In the genomic region with DNA sequence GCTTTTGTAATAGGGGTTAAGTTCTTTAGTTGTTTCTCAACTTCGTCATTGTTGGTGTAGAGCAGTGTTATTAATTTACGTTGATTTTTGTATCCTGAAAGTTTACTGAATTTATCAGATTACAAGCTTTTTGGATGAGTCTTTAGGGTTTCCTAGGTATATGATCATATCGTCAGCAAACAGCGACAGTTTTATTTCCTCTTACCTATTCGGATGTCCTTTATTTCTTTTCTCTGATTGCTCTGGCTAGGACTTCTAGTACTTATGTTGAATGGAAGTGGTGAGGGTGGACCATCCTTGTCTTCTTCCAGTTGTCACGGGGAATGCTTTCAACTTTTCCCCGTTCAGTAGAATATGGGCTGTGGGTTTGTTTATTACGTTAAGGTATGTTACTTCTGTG, we compare ENCODE assay signal across 24 cellular contexts. TPM values are rescaled to one million over a fixed set of nuclear protein-coding genes. Genes with fewer than 3 reads are reported as not detected.
DNase-seq lines count a peak whose midpoint lies in the region; ATAC-seq, FAIRE-seq and TF ChIP-seq lines count a peak whose summit lies in the region.
"Had no signal": no experiment of that assay in that cellular context is flagged by ENCODE, and none has a peak within 500 bp of the region (broad histone marks: within the 10 kb centered on the region; RNA-seq: fewer than 3 reads in every experiment).

No MANE protein-coding gene starts in this region.

- no peaks in the 10 kb centered on the region for H3K9me2 ChIP-seq in GM23248 (ENCODE audit: insufficient read depth)
- H3K9me2 ChIP-seq: SK-N-SH had no signal

- in situ Hi-C loops in GM23248 (cut with MboI): no loop called here

- H3K4me1 ChIP-seq in trophoblast cell (ENCODE audit: control insufficient read depth in 1 of 2, insufficient read depth in 2 of 2, low read length in 2 of 2): peaks cover 2 to 4% of the 10 kb centered on the region in 2 experiments
- peaks cover 0 to 4% (median 1%) of the 10 kb centered on the region in 4 donors for H3K4me1 ChIP-seq in sigmoid colon
- no peaks in the 10 kb centered on the region for H3K4me1 ChIP-seq in GM23248 (ENCODE audit: insufficient read depth)

- H2BK12ac ChIP-seq in trophoblast cell (ENCODE audit: low read length): no peak overlapping the region

- peak overlapping the region; percentile 55 for H3K4ac ChIP-seq in trophoblast cell (ENCODE audit: low read depth, low read length)

- H3K36me3 Mint-ChIP-seq in activated CD4-positive, alpha-beta T cell treated with anti-CD3 and anti-CD28 coated beads for 36 hours (ENCODE audit: low read depth): peaks cover 84% of the 10 kb centered on the region
- peaks cover 86% of the 10 kb centered on the region for H3K36me3 Mint-ChIP-seq in activated naive CD8-positive, alpha-beta T cell treated with anti-CD3 and anti-CD28 coated beads, Interleukin-2, amount 50 U/mL, for 24 hours (ENCODE audit: low read depth)

- no peak overlapping the region for H2AK5ac ChIP-seq in trophoblast cell (ENCODE audit: low read length)

- no peak for ATAC-seq in activated CD4-positive, alpha-beta T cell treated with anti-CD3 and anti-CD28 coated beads for 36 hours
- no peak for ATAC-seq in activated naive CD8-positive, alpha-beta T cell treated with anti-CD3 and anti-CD28 coated beads, Interleukin-2, amount 50 U/mL, for 24 hours
- ATAC-seq: PC-3 had no signal

- CTCF ChIA-PET in activated CD4-positive, alpha-beta T cell treated with anti-CD3 and anti-CD28 coated beads for 36 hours (lab: Charles Lee): no interaction called here

- H3K18ac ChIP-seq in trophoblast cell (ENCODE audit: low read length): no peak overlapping the region

- WGBS in trophoblast cell (ENCODE audit: extremely low coverage, insufficient coverage, insufficient read length): no CpG with 5 or more reads among the region's 8 CpGs
- whole genome bisulfite sequencing in sigmoid colon, 2 donors: 96 to 97% methylated on average over 8 of the region's 8 CpGs
- WGBS in GM23248 (ENCODE audit: low coverage in 1 of 2, low lambda C conversion rate in 2 of 2, missing lambda C conversion rate in 2 of 2), 2 experiments: 90 to 91% methylated on average over 8 of the region's 8 CpGs

- H3K14ac ChIP-seq in trophoblast cell (ENCODE audit: low read length): no peak overlapping the region

- TF ChIP-seq EP300 in sigmoid colon (IDR thresholded peaks at IDR 0.05): no peak

- no peaks in the 10 kb centered on the region for H4K20me1 ChIP-seq in GM23248 (ENCODE audit: insufficient read depth)

- no peaks in the 10 kb centered on the region for H3K27me3 ChIP-seq in trophoblast cell (ENCODE audit: insufficient read depth, low read length)
- H3K27me3 ChIP-seq in sigmoid colon: no peaks in the 10 kb centered on the region
- H3K27me3 ChIP-seq in GM23248 (replicated peaks; ENCODE audit: insufficient read depth): no peaks in the 10 kb centered on the region

- H3K36me3 ChIP-seq in trophoblast cell (ENCODE audit: control insufficient read depth in 1 of 2, insufficient read depth in 2 of 2, low read length in 2 of 2) (peaks cover 9 to 10% of the 10 kb centered on the region in 2 experiments), sigmoid colon (peaks cover 0 to 28% (median 3%) of the 10 kb centered on the region in 4 donors), GM23248 (ENCODE audit: low read depth) (peaks cover 15% of the 10 kb centered on the region)

- H2BK5ac ChIP-seq in trophoblast cell (ENCODE audit: low read depth, low read length, poor library complexity): no peak overlapping the region

- H3F3A ChIP-seq in GM23248 (ENCODE audit: insufficient read depth): no peaks in the 10 kb centered on the region

- peaks cover 30% of the 10 kb centered on the region for H3K9me3 Mint-ChIP-seq in activated CD4-positive, alpha-beta T cell treated with anti-CD3 and anti-CD28 coated beads for 36 hours (ENCODE audit: low read depth)
- peaks cover 24% of the 10 kb centered on the region for H3K9me3 Mint-ChIP-seq in activated naive CD8-positive, alpha-beta T cell treated with anti-CD3 and anti-CD28 coated beads, Interleukin-2, amount 50 U/mL, for 24 hours

- H3K79me1 ChIP-seq in trophoblast cell (ENCODE audit: low read length): no peaks in the 10 kb centered on the region

- H3K27ac ChIP-seq in trophoblast cell (ENCODE audit: low read depth, low read length) (no peak overlapping the region), sigmoid colon (no peak overlapping the region), GM23248 (no peak overlapping the region)
- H3K27ac ChIP-seq: 22Rv1, C4-2B, KMS-11 had no signal

- H3K9me3 ChIP-seq in trophoblast cell (ENCODE audit: insufficient read depth, low read depth, low read length) (no peaks in the 10 kb centered on the region), sigmoid colon (peaks cover 0 to 7% (median 3%) of the 10 kb centered on the region in 4 donors), GM23248 (ENCODE audit: low read depth) (no peaks in the 10 kb centered on the region)

- H4K91ac ChIP-seq in trophoblast cell (ENCODE audit: low read depth, low read length): no peak overlapping the region

- no peak for DNase-seq in activated CD4-positive, alpha-beta T cell treated with anti-CD3 and anti-CD28 coated beads for 36 hours
- no peak for DNase-seq in activated CD4-positive, alpha-beta T cell treated with anti-CD3 and anti-CD28 coated beads, Interleukin-2, amount 50 U/mL, for 4 hours
- no peak for DNase-seq in GM12891 (ENCODE audit: insufficient read length, low spot score)
- DNase-seq in activated naive CD8-positive, alpha-beta T cell treated with anti-CD3 and anti-CD28 coated beads, Interleukin-2, amount 50 U/mL, for 24 hours: no peak
- DNase-seq in trophoblast cell: no peak
- DNase-seq in stimulated activated CD4-positive, alpha-beta T cell treated with anti-CD3 and anti-CD28 coated beads, Interleukin-4, amount 100 ng/mL, for 24 hours: no peak
- no peak for DNase-seq in sigmoid colon
- no peak for DNase-seq in GM23248
- DNase-seq: NCI-H1092, NCI-H1417 treated with DMSO at 0.1 percent for 48 hours, NCI-H187, NCI-H2081 treated with DMSO at 0.1 percent for 48 hours, NCI-H2171, NCI-H226, NCI-H510A treated with DMSO at 0.1 percent for 48 hours, NCI-H774, PC-3, SK-N-SH had no signal

- no peak overlapping the region for H4K12ac ChIP-seq in trophoblast cell (ENCODE audit: low read depth, low read length)

- H3K79me2 ChIP-seq in trophoblast cell (ENCODE audit: control insufficient read depth, insufficient read depth, low read length, poor library complexity) (peaks cover 2% of the 10 kb centered on the region), GM23248 (ENCODE audit: insufficient read depth) (peaks cover 98% of the 10 kb centered on the region)

- TF ChIP-seq POLR2A in GM12891 (IDR thresholded peaks at IDR 0.05; ENCODE audit: low read depth, low read length): no peak
- TF ChIP-seq POLR2A in sigmoid colon (IDR thresholded peaks at IDR 0.05): no peak

- H3K4me3 Mint-ChIP-seq in activated CD4-positive, alpha-beta T cell treated with anti-CD3 and anti-CD28 coated beads for 36 hours: no peak overlapping the region
- no peak overlapping the region for H3K4me3 Mint-ChIP-seq in activated naive CD8-positive, alpha-beta T cell treated with anti-CD3 and anti-CD28 coated beads, Interleukin-2, amount 50 U/mL, for 24 hours
- H3K4me3 Mint-ChIP-seq: B cell had no signal

- H2BK120ac ChIP-seq in trophoblast cell (ENCODE audit: insufficient read depth, low read length, poor library complexity): no peak overlapping the region

- H3K23ac ChIP-seq in trophoblast cell (ENCODE audit: low read length): no peak overlapping the region

- H3K4me2 ChIP-seq in trophoblast cell (ENCODE audit: low read length): no peak overlapping the region
- no peak overlapping the region for H3K4me2 ChIP-seq in GM23248 (ENCODE audit: unreplicated experiment)
- H3K4me2 ChIP-seq: KMS-11, SK-N-SH had no signal

- H3K9ac ChIP-seq in trophoblast cell (ENCODE audit: low read length) (no peak overlapping the region), GM23248 (no peak overlapping the region)
- H3K9ac ChIP-seq: KMS-11, SK-N-SH had no signal

- H2AFZ ChIP-seq in trophoblast cell (ENCODE audit: insufficient read depth, low read length, poor library complexity): no peak overlapping the region
- no peak overlapping the region for H2AFZ ChIP-seq in GM23248

- intact Hi-C loops in activated CD4-positive, alpha-beta T cell treated with anti-CD3 and anti-CD28 coated beads for 36 hours (cut with DNase I, micrococcal nuclease): no loop called here
- intact Hi-C loops in sigmoid colon (cut with DNase I): no loop called here

- TF ChIP-seq CTCF in sigmoid colon (IDR thresholded peaks at IDR 0.05): no peak

- no peak overlapping the region for H4K8ac ChIP-seq in trophoblast cell (ENCODE audit: low read depth, low read length)

- no peaks in the 10 kb centered on the region for H3K27me3 Mint-ChIP-seq in activated CD4-positive, alpha-beta T cell treated with anti-CD3 and anti-CD28 coated beads for 36 hours
- H3K27me3 Mint-ChIP-seq in activated naive CD8-positive, alpha-beta T cell treated with anti-CD3 and anti-CD28 coated beads, Interleukin-2, amount 50 U/mL, for 24 hours: no peaks in the 10 kb centered on the region
- H3K27me3 Mint-ChIP-seq: B cell, IgD-negative memory B cell had no signal

- H3K27ac Mint-ChIP-seq in activated CD4-positive, alpha-beta T cell treated with anti-CD3 and anti-CD28 coated beads for 36 hours: peak overlapping the region; percentile 38
- peak overlapping the region; percentile 26 for H3K27ac Mint-ChIP-seq in activated naive CD8-positive, alpha-beta T cell treated with anti-CD3 and anti-CD28 coated beads, Interleukin-2, amount 50 U/mL, for 24 hours
- H3K27ac Mint-ChIP-seq: B cell had no signal

- H3K4me3 ChIP-seq in trophoblast cell (ENCODE audit: low read depth, low read length) (no peak overlapping the region), sigmoid colon (no peak overlapping the region), GM23248 (no peak overlapping the region)

- FAIRE-seq in GM12891 (lab: Jason Lieb, UNC): no peak
- FAIRE-seq: H1 had no signal

- POLR2A ChIA-PET in activated CD4-positive, alpha-beta T cell treated with anti-CD3 and anti-CD28 coated beads for 36 hours (lab: Charles Lee): no interaction called here

- H3K4me1 Mint-ChIP-seq in activated CD4-positive, alpha-beta T cell treated with anti-CD3 and anti-CD28 coated beads for 36 hours: peaks cover 36% of the 10 kb centered on the region
- peaks cover 41% of the 10 kb centered on the region for H3K4me1 Mint-ChIP-seq in activated naive CD8-positive, alpha-beta T cell treated with anti-CD3 and anti-CD28 coated beads, Interleukin-2, amount 50 U/mL, for 24 hours

TF ChIP-seq in GM12891, 5 proteins besides CTCF, POLR2A, EP300 and RAD21 (continues in another document):
- no peak for TF ChIP-seq TAF1 (IDR thresholded peaks at IDR 0.05; ENCODE audit: low read depth, low read length)
- no peak for TF ChIP-seq POU2F2 (IDR thresholded peaks at IDR 0.05; ENCODE audit: low read depth, low read length)
- TF ChIP-seq SPI1 (IDR thresholded peaks at IDR 0.05; ENCODE audit: low read depth, low read length): peak; percentile 50; the same call in 1 of the 2 replicates

RNA-seq across cellular contexts. Expression of a gene that starts 37.8 kb away (rescaled TPM):
- 10 to 100 TPM; 44.2 to 52.9 TPM for total RNA-seq in activated CD4-positive, alpha-beta T cell treated with anti-CD3 and anti-CD28 coated beads for 36 hours
- polyA plus RNA-seq in GM12891 (2012; ENCODE audit: low read depth, missing spikeins): 17.7 TPM
- polyA plus RNA-seq in trophoblast cell (2013): 66.3 and 67.4 TPM in 2 replicates
- 10 to 100 TPM; 28.4 to 52.8 (median 42.8) TPM for total RNA-seq in sigmoid colon
- polyA plus RNA-seq in sigmoid colon (10 to 100 TPM in 2 of 3 donors, 1 to 10 TPM in 1; 7.8 to 11.4 (median 10.2) TPM), GM23248 (2016; fragmentation: Nextera tagmentation; extraction: Ambion mirVana) (16.6 and 17.8 TPM in 2 replicates)
- 10.4 and 10.6 TPM in 2 replicates for total RNA-seq in GM23248 (2014; rRNA removed; shearing (Covaris generic))
